Comparison of ENCODE assay signal across 8 cellular contexts in the genomic region with DNA sequence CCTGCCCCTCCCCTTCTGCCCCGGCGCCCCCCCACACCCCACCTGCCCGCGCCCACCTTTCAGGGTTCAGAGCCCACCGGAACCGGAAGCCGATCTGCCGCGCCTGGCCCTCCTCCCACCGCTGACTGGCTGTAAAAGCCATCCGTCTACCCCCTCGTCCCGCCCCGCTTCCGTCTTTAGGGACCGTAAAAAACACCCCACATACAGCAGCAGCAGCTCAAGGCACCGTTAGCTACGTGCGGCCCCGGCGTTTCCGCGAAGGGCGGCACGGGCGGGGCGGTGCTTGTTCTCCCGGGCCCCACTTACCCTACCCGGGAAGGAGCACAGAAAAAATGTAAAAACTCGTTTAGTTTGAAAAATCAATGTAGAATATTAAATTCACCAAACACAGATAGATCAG. TPM values are rescaled to one million over a fixed set of nuclear protein-coding genes. Genes with fewer than 3 reads are reported as not detected.
A peak's percentile ranks its signal among the peaks of the same experiment; 100 is the strongest.
DNase-seq lines count a peak whose midpoint lies in the region; ATAC-seq and TF ChIP-seq lines count a peak whose summit lies in the region.

Gene MRPL28 (minus strand): TSS at position 96 of the 400 bp plus-strand sequence. CDS start 320 bp downstream, outside the sequence.

- H3K4me1 ChIP-seq in GM23338 (ENCODE audit: insufficient read depth) (peaks cover 4% of the 10 kb centered on the region; the same call in 1 of the 2 replicates), Loucy (ENCODE audit: insufficient read depth, low read length, poor library complexity, severe bottlenecking) (no peaks in the 10 kb centered on the region), RWPE2 (ENCODE audit: insufficient read depth, poor library complexity, severe bottlenecking) (peaks cover 2% of the 10 kb centered on the region), fibroblast of lung (ENCODE audit: control insufficient read depth, extremely low read depth, insufficient read depth, low read length) (peaks cover 2% of the 10 kb centered on the region)

- no peaks in the 10 kb centered on the region for H3K9me3 ChIP-seq in Loucy (ENCODE audit: insufficient read depth, low read depth, low read length)
- H3K9me3 ChIP-seq in RWPE2 (ENCODE audit: severe bottlenecking): no peaks in the 10 kb centered on the region
- no peaks in the 10 kb centered on the region for H3K9me3 ChIP-seq in fibroblast of lung (ENCODE audit: control insufficient read depth, insufficient read depth, low read depth, low read length)

- H3K79me2 ChIP-seq in GM23338 (replicated peaks; ENCODE audit: insufficient read depth): no peaks in the 10 kb centered on the region; the same call in 1 of the 2 replicates
- H3K79me2 ChIP-seq in Loucy (ENCODE audit: insufficient read depth, low read length): peaks cover 6% of the 10 kb centered on the region; the same call in 1 of the 2 replicates
- H3K79me2 ChIP-seq in fibroblast of lung (ENCODE audit: control insufficient read depth, insufficient read depth, low read length): peaks cover 2% of the 10 kb centered on the region

- peak within 1 kb of the TSS; percentile 73 for H3K4me3 Mint-ChIP-seq in GM23338
- H3K4me3 Mint-ChIP-seq in activated T-helper 17 cell treated with anti-CD3 and anti-CD28 coated beads, Interleukin-2, amount 50 U/mL, for 72 hours: peak within 1 kb of the TSS; percentile 92
- H3K4me3 Mint-ChIP-seq in naive thymus-derived CD8-positive, alpha-beta T cell: peak within 1 kb of the TSS; percentile 82 to 97 (median 90)
- peak within 1 kb of the TSS; percentile 86 to 98 for H3K4me3 Mint-ChIP-seq in stimulated activated naive B cell treated with anti-CD40 and anti-IgM and Interleukin-4, amounts not matched to agents 10 μg/mL and 1 μg/mL and 100 μg/mL, for 72 hours

- H3K36me3 ChIP-seq in GM23338 (ENCODE audit: insufficient read depth): peaks cover 4% of the 10 kb centered on the region; the same call in 1 of the 2 replicates
- no peaks in the 10 kb centered on the region; the same call in 1 of the 2 replicates for H3K36me3 ChIP-seq in Loucy (ENCODE audit: insufficient read depth, low read length)
- H3K36me3 ChIP-seq in RWPE2 (ENCODE audit: low read depth): peaks cover 22% of the 10 kb centered on the region
- H3K36me3 ChIP-seq in fibroblast of lung (ENCODE audit: control insufficient read depth, insufficient read depth, low read length): peaks cover 48% of the 10 kb centered on the region

- no peaks in the 10 kb centered on the region for H3K9me2 ChIP-seq in GM23338 (ENCODE audit: insufficient read depth)
- no peaks in the 10 kb centered on the region for H3K9me2 ChIP-seq in Loucy (replicated peaks; ENCODE audit: low read depth, low read length)

- H3F3A ChIP-seq in GM23338 (replicated peaks; ENCODE audit: low read depth): peaks cover 4% of the 10 kb centered on the region
- H3F3A ChIP-seq in Loucy (ENCODE audit: low read depth): no peaks in the 10 kb centered on the region

- peaks cover 20% of the 10 kb centered on the region for H3K36me3 Mint-ChIP-seq in GM23338 (ENCODE audit: low read depth)
- H3K36me3 Mint-ChIP-seq in activated T-helper 17 cell treated with anti-CD3 and anti-CD28 coated beads, Interleukin-2, amount 50 U/mL, for 72 hours (ENCODE audit: low read depth): peaks cover 42% of the 10 kb centered on the region
- peaks cover 0 to 34% (median 2%) of the 10 kb centered on the region in 3 donors for H3K36me3 Mint-ChIP-seq in naive thymus-derived CD8-positive, alpha-beta T cell
- H3K36me3 Mint-ChIP-seq in stimulated activated naive B cell treated with anti-CD40 and anti-IgM and Interleukin-4, amounts not matched to agents 10 μg/mL and 1 μg/mL and 100 μg/mL, for 72 hours: peaks cover 25 to 39% of the 10 kb centered on the region in 2 donors

- ATAC-seq in GM23338: peak; percentile 89
- ATAC-seq in RWPE2 (ENCODE audit: low read depth): peak; percentile 92
- ATAC-seq in activated T-helper 17 cell treated with anti-CD3 and anti-CD28 coated beads, Interleukin-2, amount 50 U/mL, for 72 hours (replicated peaks): peak; percentile 99
- ATAC-seq in naive thymus-derived CD8-positive, alpha-beta T cell: peak; percentile 99
- peak; percentile 99 for ATAC-seq in stimulated activated naive B cell treated with anti-CD40 and anti-IgM and Interleukin-4, amounts not matched to agents 10 μg/mL and 1 μg/mL and 100 μg/mL, for 72 hours (replicated peaks)

- no peaks in the 10 kb centered on the region for H3K27me3 ChIP-seq in GM23338 (ENCODE audit: insufficient read depth)
- H3K27me3 ChIP-seq in Loucy (ENCODE audit: insufficient read depth, low read length, poor library complexity, severe bottlenecking): no peaks in the 10 kb centered on the region
- H3K27me3 ChIP-seq in RWPE2 (ENCODE audit: insufficient read depth, poor library complexity, severe bottlenecking): no peaks in the 10 kb centered on the region
- no peaks in the 10 kb centered on the region for H3K27me3 ChIP-seq in fibroblast of lung (ENCODE audit: control insufficient read depth, insufficient read depth, low read length)

- H4K20me1 ChIP-seq in GM23338 (replicated peaks; ENCODE audit: insufficient read depth) (no peaks in the 10 kb centered on the region; the same call in none of the 2 replicates), Loucy (ENCODE audit: insufficient read depth, low read length, poor library complexity, severe bottlenecking) (no peaks in the 10 kb centered on the region), fibroblast of lung (ENCODE audit: control insufficient read depth, extremely low read depth, insufficient read depth, low read length) (no peaks in the 10 kb centered on the region)

- peak within 1 kb of the TSS; percentile 81 for H3K9ac ChIP-seq in Loucy (ENCODE audit: low read depth, low read length, poor library complexity, severe bottlenecking)
- peak within 1 kb of the TSS; percentile 23 for H3K9ac ChIP-seq in fibroblast of lung (ENCODE audit: insufficient read depth, low read length)

- DNase-seq in DMS79 (lab: John Stamatoyannopoulos, UW) (peak; percentile 86), GM23338 (ENCODE audit: low spot score) (peak; percentile 98), RWPE2 (ENCODE audit: low spot score) (peak; percentile 89), fibroblast of lung (ENCODE audit: low read depth in 2 of 2) (peak; percentile 95)
- peak; percentile 83 to 97 (median 92) for DNase-seq in naive thymus-derived CD8-positive, alpha-beta T cell
- peak; percentile 93 for DNase-seq in stimulated activated naive B cell treated with anti-CD40 and anti-IgM and Interleukin-4, amounts not matched to agents 10 μg/mL and 1 μg/mL and 100 μg/mL, for 72 hours

- H3K27ac Mint-ChIP-seq in GM23338: peak within 1 kb of the TSS; percentile 85
- peak within 1 kb of the TSS; percentile 99 for H3K27ac Mint-ChIP-seq in activated T-helper 17 cell treated with anti-CD3 and anti-CD28 coated beads, Interleukin-2, amount 50 U/mL, for 72 hours
- peak within 1 kb of the TSS; percentile 85 to 96 (median 89) for H3K27ac Mint-ChIP-seq in naive thymus-derived CD8-positive, alpha-beta T cell
- H3K27ac Mint-ChIP-seq in stimulated activated naive B cell treated with anti-CD40 and anti-IgM and Interleukin-4, amounts not matched to agents 10 μg/mL and 1 μg/mL and 100 μg/mL, for 72 hours: peak within 1 kb of the TSS; percentile 99

- H3K27ac ChIP-seq in GM23338 (ENCODE audit: low read depth) (peak within 1 kb of the TSS; percentile 76; the same call in 1 of the 2 replicates), RWPE2 (ENCODE audit: poor library complexity, severe bottlenecking) (peak within 1 kb of the TSS; percentile 47), fibroblast of lung (ENCODE audit: insufficient read depth, low read length) (no peak within 1 kb of the TSS)

- H3K4me1 Mint-ChIP-seq in GM23338: peaks cover 12% of the 10 kb centered on the region; the same call in 1 of the 3 replicates
- peaks cover 6% of the 10 kb centered on the region for H3K4me1 Mint-ChIP-seq in activated T-helper 17 cell treated with anti-CD3 and anti-CD28 coated beads, Interleukin-2, amount 50 U/mL, for 72 hours
- H3K4me1 Mint-ChIP-seq in naive thymus-derived CD8-positive, alpha-beta T cell: peaks cover 5 to 24% (median 15%) of the 10 kb centered on the region in 4 donors
- peaks cover 15 to 29% of the 10 kb centered on the region in 2 donors for H3K4me1 Mint-ChIP-seq in stimulated activated naive B cell treated with anti-CD40 and anti-IgM and Interleukin-4, amounts not matched to agents 10 μg/mL and 1 μg/mL and 100 μg/mL, for 72 hours

- TF ChIP-seq CTCF in GM23338 (conservative IDR thresholded peaks at IDR 0.05; ENCODE audit: low read depth in 2 of 2): no peak
- no peak for TF ChIP-seq CTCF in Loucy (conservative IDR thresholded peaks at IDR 0.05; ENCODE audit: low read length)
- no peak for TF ChIP-seq CTCF in RWPE2 (IDR thresholded peaks at IDR 0.05; ENCODE audit: poor library complexity, severe bottlenecking)
- TF ChIP-seq CTCF in fibroblast of lung (conservative IDR thresholded peaks at IDR 0.05 in 1 of 2, IDR thresholded peaks at IDR 0.05 in 1 of 2; ENCODE audit: low read depth in 1 of 2, low read length in 2 of 2): no peak

- peaks cover 13% of the 10 kb centered on the region for H3K27me3 Mint-ChIP-seq in GM23338 (ENCODE audit: insufficient read depth, low read depth, poor library complexity)
- no peaks in the 10 kb centered on the region for H3K27me3 Mint-ChIP-seq in activated T-helper 17 cell treated with anti-CD3 and anti-CD28 coated beads, Interleukin-2, amount 50 U/mL, for 72 hours
- H3K27me3 Mint-ChIP-seq in naive thymus-derived CD8-positive, alpha-beta T cell: no peaks in the 10 kb centered on the region
- no peaks in the 10 kb centered on the region for H3K27me3 Mint-ChIP-seq in stimulated activated naive B cell treated with anti-CD40 and anti-IgM and Interleukin-4, amounts not matched to agents 10 μg/mL and 1 μg/mL and 100 μg/mL, for 72 hours

- H3K9me3 Mint-ChIP-seq in GM23338: no peaks in the 10 kb centered on the region
- H3K9me3 Mint-ChIP-seq in activated T-helper 17 cell treated with anti-CD3 and anti-CD28 coated beads, Interleukin-2, amount 50 U/mL, for 72 hours: no peaks in the 10 kb centered on the region
- H3K9me3 Mint-ChIP-seq in naive thymus-derived CD8-positive, alpha-beta T cell: no peaks in the 10 kb centered on the region
- H3K9me3 Mint-ChIP-seq in stimulated activated naive B cell treated with anti-CD40 and anti-IgM and Interleukin-4, amounts not matched to agents 10 μg/mL and 1 μg/mL and 100 μg/mL, for 72 hours: no peaks in the 10 kb centered on the region

- H2AFZ ChIP-seq in GM23338 (no peak within 1 kb of the TSS), Loucy (ENCODE audit: low read length) (no peak within 1 kb of the TSS; the same call in 1 of the 2 replicates), fibroblast of lung (ENCODE audit: low read length) (no peak within 1 kb of the TSS)

- H3K4me2 ChIP-seq in GM23338 (peak within 1 kb of the TSS; percentile 84), Loucy (ENCODE audit: low read depth, low read length, poor library complexity, severe bottlenecking) (peak within 1 kb of the TSS; percentile 86), fibroblast of lung (ENCODE audit: extremely low read depth, insufficient read depth, low read length) (peak within 1 kb of the TSS; percentile 90)

- POLR2A ChIA-PET in naive thymus-derived CD8-positive, alpha-beta T cell (lab: Charles Lee): interaction anchor here (0.7 to 2.7 kb wide), 14 partner anchors 8 to 293 kb away, joined by 3 to 61 read pairs (median 4); partner anchors contain the start of genes AXIN1, DECR2, PGAP6 and RAB11FIP3

- H3K4me3 ChIP-seq in GM23338 (peak within 1 kb of the TSS; percentile 53), Loucy (ENCODE audit: low read length, poor library complexity, severe bottlenecking) (peak within 1 kb of the TSS; percentile 69), RWPE2 (ENCODE audit: severe bottlenecking) (peak within 1 kb of the TSS; percentile 16), fibroblast of lung (replicated peaks in 1 of 4; ENCODE audit: control extremely low read depth in 1 of 4, insufficient read depth in 1 of 4, low read depth in 3 of 4, low read length in 4 of 4) (peak within 1 kb of the TSS; percentile 38 to 49 (median 39))

RNA-seq across cellular contexts. Expression of gene MRPL28, which starts in this region (rescaled TPM):
- 115 and 169 TPM in 2 replicates for total RNA-seq in GM23338 (2014; rRNA removed; shearing (Covaris generic))
- polyA plus RNA-seq in GM23338 (2016; fragmentation: Nextera tagmentation; extraction: Ambion mirVana): 129 and 135 TPM in 2 replicates
- total RNA-seq in activated T-helper 17 cell treated with anti-CD3 and anti-CD28 coated beads, Interleukin-2, amount 50 U/mL, for 72 hours: 10 to 100 TPM; 63.4 to 86.2 TPM
- 53.7 and 65.2 TPM in 2 replicates for total RNA-seq in fibroblast of lung
- 86.5 and 133 TPM in 2 replicates for polyA plus RNA-seq in fibroblast of lung
- 108 and 151 TPM in 2 replicates for polyA plus RNA-seq in fibroblast of lung (2012)
- polyA minus RNA-seq in fibroblast of lung (ENCODE audit: low replicate concordance): 84.8 and 123 TPM in 2 replicates
- total RNA-seq in naive thymus-derived CD8-positive, alpha-beta T cell: 10 to 100 TPM; 32.4 to 33.3 TPM
- 10 to 100 TPM; 57.4 to 66.6 (median 64.7) TPM for polyA plus RNA-seq in naive thymus-derived CD8-positive, alpha-beta T cell

Comparison
In these comparisons a context has a peak if more than half of its experiments do, and no peak if none do; other contexts are left out.
1. H3K4me3 ChIP-seq: peak in every context shown above with its lines; median percentile 69 in Loucy; 53 in GM23338; 39 in fibroblast of lung; 16 in RWPE2.